10 cellular contexts compared by ENCODE assay signal in genomic region chr3:45832691-45833090, GRCh38. TPM values are rescaled to one million over a fixed set of nuclear protein-coding genes. Genes with fewer than 3 reads are reported as not detected.
DNase-seq lines count a peak whose midpoint lies in the region; ATAC-seq and TF ChIP-seq lines count a peak whose summit lies in the region.
"Had no signal": no experiment of that assay in that cellular context is flagged by ENCODE, and none has a peak within 500 bp of the region (broad histone marks: within the 10 kb centered on the region; RNA-seq: fewer than 3 reads in every experiment).

No MANE protein-coding gene starts in this region.

- H3K27me3 ChIP-seq in Loucy (ENCODE audit: insufficient read depth, low read length, poor library complexity, severe bottlenecking): no peaks in the 10 kb centered on the region

- no peak overlapping the region for H3K9ac ChIP-seq in Loucy (ENCODE audit: low read depth, low read length, poor library complexity, severe bottlenecking)

- no peaks in the 10 kb centered on the region for H4K20me1 ChIP-seq in Loucy (ENCODE audit: insufficient read depth, low read length, poor library complexity, severe bottlenecking)

- peak; percentile 3 to 64 (median 26) for DNase-seq in NCI-H1417 (lab: John Stamatoyannopoulos, UW)
- no peak for DNase-seq in NCI-H1417 treated with DMSO at 0.1 percent for 48 hours (lab: John Stamatoyannopoulos, UW)
- DNase-seq in T47D (ENCODE audit: low read depth in 1 of 2, low spot score in 1 of 2): peak; percentile 18 to 71
- DNase-seq in neural crest cell (ENCODE audit: low read depth, low spot score): no peak
- no peak for DNase-seq in endothelial cell (ENCODE audit: low spot score)

- no peaks in the 10 kb centered on the region for H3K27me3 Mint-ChIP-seq in neural crest cell (ENCODE audit: low read depth)
- no peaks in the 10 kb centered on the region for H3K27me3 Mint-ChIP-seq in endothelial cell (ENCODE audit: unreplicated experiment)
- H3K27me3 Mint-ChIP-seq: B cell, memory B cell had no signal

- H3K9me3 ChIP-seq in Loucy (ENCODE audit: insufficient read depth, low read depth, low read length): no peaks in the 10 kb centered on the region

- no peak overlapping the region for H3K4me3 ChIP-seq in Loucy (ENCODE audit: low read length, poor library complexity, severe bottlenecking)

- TF ChIP-seq CTCF in Loucy (conservative IDR thresholded peaks at IDR 0.05; ENCODE audit: low read length) (peak; percentile 59), neural crest cell (conservative IDR thresholded peaks at IDR 0.05) (peak; percentile 55), endothelial cell (IDR thresholded peaks at IDR 0.05; ENCODE audit: unreplicated experiment) (no peak)

- no peak overlapping the region for H3K4me2 ChIP-seq in Loucy (ENCODE audit: low read depth, low read length, poor library complexity, severe bottlenecking)

- no peak overlapping the region for H3K4me3 Mint-ChIP-seq in neural crest cell
- H3K4me3 Mint-ChIP-seq in endothelial cell (ENCODE audit: unreplicated experiment): no peak overlapping the region
- H3K4me3 Mint-ChIP-seq: B cell, memory B cell had no signal

- H3K79me2 ChIP-seq in Loucy (ENCODE audit: insufficient read depth, low read length): no peaks in the 10 kb centered on the region

- H3K9me3 Mint-ChIP-seq in neural crest cell (no peaks in the 10 kb centered on the region), endothelial cell (ENCODE audit: unreplicated experiment) (no peaks in the 10 kb centered on the region)
- H3K9me3 Mint-ChIP-seq: memory B cell had no signal

- H3F3A ChIP-seq in Loucy (ENCODE audit: low read depth): no peaks in the 10 kb centered on the region

- H3K4me1 Mint-ChIP-seq in neural crest cell (peaks cover 5% of the 10 kb centered on the region), endothelial cell (ENCODE audit: unreplicated experiment) (no peaks in the 10 kb centered on the region)
- H3K4me1 Mint-ChIP-seq: B cell, memory B cell had no signal

- H3K4me1 ChIP-seq in Loucy (ENCODE audit: insufficient read depth, low read length, poor library complexity, severe bottlenecking): no peaks in the 10 kb centered on the region

- H3K36me3 ChIP-seq in Loucy (ENCODE audit: insufficient read depth, low read length): no peaks in the 10 kb centered on the region

- in situ Hi-C loops in T47D (cut with HindIII; ENCODE audit: low pct_unique_long_range_greater_than_20kb, low sequenced_read_pairs): no loop called here

- no peaks in the 10 kb centered on the region for H3K9me2 ChIP-seq in Loucy (replicated peaks; ENCODE audit: low read depth, low read length)

- H3K36me3 Mint-ChIP-seq in neural crest cell (ENCODE audit: low read depth) (peaks cover 4% of the 10 kb centered on the region), endothelial cell (ENCODE audit: low read depth, unreplicated experiment) (peaks cover 6% of the 10 kb centered on the region)

- ATAC-seq in GM19351 (IDR thresholded peaks at IDR 0.05; ENCODE audit: unreplicated experiment) (no peak), GM18861 (IDR thresholded peaks at IDR 0.05; ENCODE audit: unreplicated experiment) (no peak)

- H2AFZ ChIP-seq in Loucy (ENCODE audit: low read length): no peak overlapping the region

- H3K27ac Mint-ChIP-seq in neural crest cell (ENCODE audit: unreplicated experiment) (no peak overlapping the region), endothelial cell (ENCODE audit: unreplicated experiment) (no peak overlapping the region)
- H3K27ac Mint-ChIP-seq: B cell, memory B cell had no signal

RNA-seq across cellular contexts. Expression of gene LZTFL1, which starts 9.2 kb away (rescaled TPM):
- total RNA-seq in neural crest cell: 17.6 and 21.9 TPM in 2 replicates
- 19.5 TPM for total RNA-seq in endothelial cell (ENCODE audit: unreplicated experiment)

RNA-seq across cellular contexts. Expression of gene SLC6A20, which starts 36.4 kb away (rescaled TPM):
- total RNA-seq in neural crest cell (not detected in 2 replicates), endothelial cell (ENCODE audit: unreplicated experiment) (0.21 TPM)

RNA-seq across cellular contexts. Expression of gene CCR9, which starts 53.7 kb away (rescaled TPM):
- total RNA-seq in neural crest cell: not detected in 2 replicates
- total RNA-seq in endothelial cell (ENCODE audit: unreplicated experiment): not detected

Comparison
In these comparisons a context has a peak if more than half of its experiments do, and no peak if none do; other contexts are left out.
1. DNase-seq: peak in NCI-H1417 (3 of 3) and T47D (2 of 2); none in NCI-H1417 treated with DMSO at 0.1 percent for 48 hours (single experiment), neural crest cell (single experiment) and endothelial cell (single experiment).